28 cellular contexts compared by ENCODE assay signal in the genomic region with DNA sequence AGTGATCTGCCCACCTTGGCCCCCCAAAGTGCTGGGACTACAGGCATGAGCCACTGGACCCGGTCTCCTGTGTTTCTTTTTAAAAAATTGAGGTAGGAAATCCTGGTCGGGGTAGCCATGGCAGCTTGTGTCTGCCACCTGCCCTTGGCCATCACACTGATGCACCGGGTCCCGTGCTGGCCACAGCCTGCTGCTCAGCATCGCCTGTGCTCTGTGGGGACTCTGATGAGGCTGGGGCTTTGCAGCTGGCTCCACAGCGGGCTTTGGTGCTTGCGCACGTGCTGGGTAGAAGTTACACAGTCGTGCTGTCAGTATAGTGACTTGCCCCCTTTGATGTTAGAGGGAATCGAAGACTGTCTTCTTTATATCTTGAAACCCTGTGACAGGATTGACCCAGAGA.
"Had no signal": no experiment of that assay in that cellular context is flagged by ENCODE, and none has a peak within 500 bp of the region (broad histone marks: within the 10 kb centered on the region; RNA-seq: fewer than 3 reads in every experiment).

No MANE protein-coding gene starts in this region.

- H3K27me3 Mint-ChIP-seq: stimulated activated memory B cell treated with anti-CD40 and anti-IgM and Interleukin-4, amounts not matched to agents 10 μg/mL and 1 μg/mL and 100 μg/mL, for 72 hours; stimulated activated naive B cell treated with anti-CD40 and anti-IgM and Interleukin-4, amounts not matched to agents 10 μg/mL and 1 μg/mL and 100 μg/mL, for 72 hours; stimulated activated naive CD8-positive, alpha-beta T cell treated with anti-CD3 and anti-CD28 coated beads, Interleukin-15, amount 100 ng/mL, for 72 hours; stimulated activated naive CD8-positive, alpha-beta T cell treated with anti-CD3 and anti-CD28 coated beads, Interleukin-15, Interleukin-2, amounts not matched to agents 100 ng/mL and 50 ng/mL, for 24 hours; type B pancreatic cell had no signal

- H3K9me3 ChIP-seq: stomach, suprapubic skin, testis, thoracic aorta, thyroid gland, tibial artery, tibial nerve, transverse colon, upper lobe of left lung, upper lobe of right lung, uterus, vagina had no signal

- H3K4me3 ChIP-seq: stomach, suprapubic skin, testis, thoracic aorta, thyroid gland, tibial artery, tibial nerve, transverse colon, upper lobe of left lung, upper lobe of right lung, uterus, vagina had no signal

- H3K9me3 Mint-ChIP-seq: stimulated activated effector memory CD8-positive, alpha-beta T cell treated with anti-CD3 and anti-CD28 coated beads, Interleukin-12 subunit alpha, Interleukin-12 subunit beta, amount 100 ng/mL, for 72 hours; stimulated activated memory B cell treated with anti-CD40 and anti-IgM and Interleukin-4, amounts not matched to agents 10 μg/mL and 1 μg/mL and 100 μg/mL, for 72 hours; stimulated activated naive B cell treated with anti-CD40 and anti-IgM and Interleukin-4, amounts not matched to agents 10 μg/mL and 1 μg/mL and 100 μg/mL, for 72 hours; stimulated activated naive CD8-positive, alpha-beta T cell treated with anti-CD3 and anti-CD28 coated beads, Interleukin-15, Interleukin-2, amounts not matched to agents 100 ng/mL and 50 ng/mL, for 24 hours; type B pancreatic cell had no signal

- H3K4me3 Mint-ChIP-seq: stimulated activated effector memory CD8-positive, alpha-beta T cell treated with anti-CD3 and anti-CD28 coated beads, Interleukin-12 subunit alpha, Interleukin-12 subunit beta, amount 100 ng/mL, for 72 hours; stimulated activated memory B cell treated with anti-CD40 and anti-IgM and Interleukin-4, amounts not matched to agents 10 μg/mL and 1 μg/mL and 100 μg/mL, for 72 hours; stimulated activated naive B cell treated with anti-CD40 and anti-IgM and Interleukin-4, amounts not matched to agents 10 μg/mL and 1 μg/mL and 100 μg/mL, for 72 hours; stimulated activated naive CD8-positive, alpha-beta T cell treated with anti-CD3 and anti-CD28 coated beads, Interleukin-15, amount 100 ng/mL, for 72 hours; stimulated activated naive CD8-positive, alpha-beta T cell treated with anti-CD3 and anti-CD28 coated beads, Interleukin-15, Interleukin-2, amounts not matched to agents 100 ng/mL and 50 ng/mL, for 24 hours; type B pancreatic cell had no signal

- H3K36me3 ChIP-seq: thyroid gland, uterus had no signal

- DNase-seq: stimulated activated CD4-positive, alpha-beta T cell treated with anti-CD3 and anti-CD28 coated beads, Interleukin-2, amount 100 ng/mL, for 48 hours; stimulated activated CD4-positive, alpha-beta T cell treated with anti-CD3 and anti-CD28 coated beads, Interleukin-4, amount 100 ng/mL, for 1 hour; stimulated activated CD4-positive, alpha-beta T cell treated with anti-CD3 and anti-CD28 coated beads, Interleukin-4, amount 100 ng/mL, for 24 hours; stimulated activated CD4-positive, alpha-beta T cell treated with anti-CD3 and anti-CD28 coated beads, Interleukin-4, amount 100 ng/mL, for 4 hours; stimulated activated CD8-positive, alpha-beta memory T cell treated with anti-CD3 and anti-CD28 coated beads, Interleukin-4, amount 100 ng/mL, for 48 hours; stimulated activated naive B cell treated with anti-CD40 and anti-IgM and Interleukin-4, amounts not matched to agents 10 μg/mL and 1 μg/mL and 100 μg/mL, for 72 hours; stimulated activated naive CD4-positive, alpha-beta T cell; stimulated activated naive CD4-positive, alpha-beta T cell treated with Interleukin-2 at 50 U/mL for 16 hours; stimulated activated naive CD8-positive, alpha-beta T cell treated with anti-CD3 and anti-CD28 coated beads, Interleukin-15, amount 100 ng/mL, for 72 hours; stimulated activated naive CD8-positive, alpha-beta T cell treated with anti-CD3 and anti-CD28 coated beads, Interleukin-15, Interleukin-2, amounts not matched to agents 100 U/mL and 50 U/mL, for 24 hours; stomach; substantia nigra; testis; thyroid gland; tibial artery; transverse colon; trophoblast cell; upper lobe of right lung; uterus had no signal

- H3K4me1 ChIP-seq: suprapubic skin, testis, thyroid gland, tibial artery, tibial nerve, upper lobe of left lung, upper lobe of right lung, uterus, vagina had no signal

- H3K27ac ChIP-seq: stomach, suprapubic skin, testis, thoracic aorta, thyroid gland, tibial artery, tibial nerve, transverse colon, upper lobe of left lung, upper lobe of right lung, uterus, vagina had no signal

- H3K27me3 ChIP-seq: stomach, suprapubic skin, testis, thyroid gland, tibial artery, tibial nerve, transverse colon, upper lobe of left lung, upper lobe of right lung, uterus, vagina had no signal

- ATAC-seq: stimulated activated effector memory CD8-positive, alpha-beta T cell treated with anti-CD3 and anti-CD28 coated beads, Interleukin-12 subunit alpha, Interleukin-12 subunit beta, amount 100 ng/mL, for 72 hours; stimulated activated memory B cell treated with anti-CD40 and anti-IgM and Interleukin-4, amounts not matched to agents 10 μg/mL and 1 μg/mL and 100 μg/mL, for 72 hours; stimulated activated naive B cell treated with anti-CD40 and anti-IgM and Interleukin-4, amounts not matched to agents 10 μg/mL and 1 μg/mL and 100 μg/mL, for 72 hours; stimulated activated naive CD8-positive, alpha-beta T cell treated with anti-CD3 and anti-CD28 coated beads, Interleukin-15, amount 100 ng/mL, for 72 hours; stimulated activated naive CD8-positive, alpha-beta T cell treated with anti-CD3 and anti-CD28 coated beads, Interleukin-15, Interleukin-2, amounts not matched to agents 100 U/mL and 50 U/mL, for 24 hours; upper lobe of right lung had no signal

- H3K27ac Mint-ChIP-seq: stimulated activated effector memory CD8-positive, alpha-beta T cell treated with anti-CD3 and anti-CD28 coated beads, Interleukin-12 subunit alpha, Interleukin-12 subunit beta, amount 100 ng/mL, for 72 hours; stimulated activated memory B cell treated with anti-CD40 and anti-IgM and Interleukin-4, amounts not matched to agents 10 μg/mL and 1 μg/mL and 100 μg/mL, for 72 hours; stimulated activated naive B cell treated with anti-CD40 and anti-IgM and Interleukin-4, amounts not matched to agents 10 μg/mL and 1 μg/mL and 100 μg/mL, for 72 hours; stimulated activated naive CD8-positive, alpha-beta T cell treated with anti-CD3 and anti-CD28 coated beads, Interleukin-15, amount 100 ng/mL, for 72 hours; stimulated activated naive CD8-positive, alpha-beta T cell treated with anti-CD3 and anti-CD28 coated beads, Interleukin-15, Interleukin-2, amounts not matched to agents 100 ng/mL and 50 ng/mL, for 24 hours; type B pancreatic cell had no signal
